Comparison of ENCODE assay signal across 17 cellular contexts in the genomic region with DNA sequence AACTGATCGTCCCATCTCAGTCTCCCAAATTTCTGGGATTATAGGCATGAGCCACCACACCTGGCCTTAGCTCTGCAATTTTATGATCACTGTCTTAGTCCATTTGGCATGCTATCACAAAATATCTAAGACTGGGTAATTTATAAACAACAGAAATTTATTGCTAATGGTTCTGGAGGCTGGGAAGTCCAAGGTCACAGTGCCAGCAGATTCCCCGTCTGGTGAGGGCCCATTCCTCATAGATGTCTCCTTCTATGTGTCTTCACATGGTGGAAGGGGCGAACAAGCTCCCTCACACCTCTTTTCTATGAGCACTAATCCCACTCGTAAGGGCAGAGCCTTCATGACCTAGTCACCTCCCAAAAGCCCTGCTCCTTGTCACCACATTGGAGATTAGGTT. TPM values are rescaled to one million over a fixed set of nuclear protein-coding genes. Genes with fewer than 3 reads are reported as not detected.
DNase-seq lines count a peak whose midpoint lies in the region; ATAC-seq and TF ChIP-seq lines count a peak whose summit lies in the region.
"Had no signal": no experiment of that assay in that cellular context is flagged by ENCODE, and none has a peak within 500 bp of the region (broad histone marks: within the 10 kb centered on the region; RNA-seq: fewer than 3 reads in every experiment).

No MANE protein-coding gene starts in this region.

- no peaks in the 10 kb centered on the region for H3K79me2 ChIP-seq in GM23338 (replicated peaks; ENCODE audit: insufficient read depth)

- H3K4me2 ChIP-seq in GM23338 = no peak overlapping the region
- H3K4me2 ChIP-seq: BLaER1 had no signal

- H3K36me3 Mint-ChIP-seq in GM23338 (ENCODE audit: low read depth) (no peaks in the 10 kb centered on the region), neural crest cell (ENCODE audit: low read depth) (no peaks in the 10 kb centered on the region), progenitor cell of endocrine pancreas (ENCODE audit: insufficient read depth) (no peaks in the 10 kb centered on the region)
- H3K36me3 Mint-ChIP-seq: CD14-positive monocyte; CD8-positive, alpha-beta T cell had no signal

- no peaks in the 10 kb centered on the region for H4K20me1 ChIP-seq in GM23338 (replicated peaks; ENCODE audit: insufficient read depth)
- H4K20me1 ChIP-seq: BLaER1 had no signal

- no peak for DNase-seq in GM23338 (ENCODE audit: low spot score)
- peak in 1 of 7 donors; percentile 43 for DNase-seq in adrenal gland
- no peak for DNase-seq in neural crest cell (ENCODE audit: low read depth, low spot score)
- DNase-seq in progenitor cell of endocrine pancreas (ENCODE audit: low spot score, unreplicated experiment) = no peak
- DNase-seq in mesenteric fat pad (ENCODE audit: low spot score) = no peak
- no peak for DNase-seq in epidermal melanocyte (ENCODE audit: insufficient read length, low spot score)
- no peak for DNase-seq in SIG-M5 (lab: John Stamatoyannopoulos, UW)
- DNase-seq: 8988T; CD8-positive, alpha-beta T cell; DMS 273 treated with DMSO at 0.1 percent for 48 hours; DMS53; DND-41; EL; H9 had no signal

- H3K4me1 Mint-ChIP-seq in GM23338 = peaks cover 9% of the 10 kb centered on the region
- H3K4me1 Mint-ChIP-seq in neural crest cell = peaks cover 23% of the 10 kb centered on the region
- peaks cover 25% of the 10 kb centered on the region for H3K4me1 Mint-ChIP-seq in progenitor cell of endocrine pancreas (ENCODE audit: low read depth)

- H3K27me3 ChIP-seq in GM23338 (ENCODE audit: insufficient read depth) = no peaks in the 10 kb centered on the region
- H3K27me3 ChIP-seq in adrenal gland = no peaks in the 10 kb centered on the region
- H3K27me3 ChIP-seq: BLaER1 had no signal

- no peak for ATAC-seq in GM23338
- ATAC-seq: CD8-positive, alpha-beta T cell; GM12878 had no signal

- WGBS in adrenal gland, 4 donors = 45 to 77% (median 69%) methylated on average over 2 to 4 of the region's 4 CpGs

- no peak overlapping the region for H2AFZ ChIP-seq in GM23338

- 0 out of 2 replicates have a peak, but pooled peaks cover 3% of the 10 kb centered on the region for H3K9me2 ChIP-seq in GM23338 (ENCODE audit: insufficient read depth)

- H3K4me1 ChIP-seq in GM23338 (ENCODE audit: insufficient read depth) (peaks cover 9% of the 10 kb centered on the region; the same call in 1 of the 2 replicates), adrenal gland (replicated peaks in 1 of 2) (peaks cover 5 to 24% of the 10 kb centered on the region in 2 donors)
- H3K4me1 ChIP-seq: BLaER1 had no signal

- intact Hi-C loops in adrenal gland (cut with DNase I) = no loop called here

- TF ChIP-seq CTCF in GM23338 (conservative IDR thresholded peaks at IDR 0.05; ENCODE audit: low read depth in 2 of 2) (no peak), adrenal gland (IDR thresholded peaks at IDR 0.05) (no peak), neural crest cell (conservative IDR thresholded peaks at IDR 0.05) (no peak), progenitor cell of endocrine pancreas (IDR thresholded peaks at IDR 0.05; ENCODE audit: unreplicated experiment) (no peak)

- H3K4me3 Mint-ChIP-seq in GM23338 (no peak overlapping the region), neural crest cell (no peak overlapping the region), progenitor cell of endocrine pancreas (ENCODE audit: low read depth) (no peak overlapping the region)
- H3K4me3 Mint-ChIP-seq: CD14-positive monocyte; CD8-positive, alpha-beta T cell; H9 had no signal

- TF ChIP-seq POLR2A in adrenal gland (IDR thresholded peaks at IDR 0.05) = no peak

- 0 out of 2 replicates have a peak overlapping the region, but pooled peaks have one; percentile 78 for H3K27ac Mint-ChIP-seq in GM23338
- H3K27ac Mint-ChIP-seq in neural crest cell (ENCODE audit: unreplicated experiment) = peak overlapping the region; percentile 7
- H3K27ac Mint-ChIP-seq in progenitor cell of endocrine pancreas = peak overlapping the region; percentile 63
- H3K27ac Mint-ChIP-seq: CD14-positive monocyte; CD8-positive, alpha-beta T cell; H9 had no signal

- H3K27ac ChIP-seq in GM23338 (ENCODE audit: low read depth) (no peak overlapping the region), adrenal gland (peak overlapping the region; percentile 6 to 73 (median 66))
- H3K27ac ChIP-seq: BLaER1 had no signal

- H3K9me3 ChIP-seq in adrenal gland (replicated peaks in 1 of 3) = no peaks in the 10 kb centered on the region
- H3K9me3 ChIP-seq: BLaER1 had no signal

- H3K36me3 ChIP-seq in GM23338 (ENCODE audit: insufficient read depth) (no peaks in the 10 kb centered on the region), adrenal gland (replicated peaks in 1 of 2) (no peaks in the 10 kb centered on the region)
- H3K36me3 ChIP-seq: BLaER1 had no signal

- no peaks in the 10 kb centered on the region for H3K9me3 Mint-ChIP-seq in GM23338
- no peaks in the 10 kb centered on the region for H3K9me3 Mint-ChIP-seq in neural crest cell
- no peaks in the 10 kb centered on the region for H3K9me3 Mint-ChIP-seq in progenitor cell of endocrine pancreas (ENCODE audit: low read depth)
- H3K9me3 Mint-ChIP-seq: CD8-positive, alpha-beta T cell; H9 had no signal

- H3K27me3 Mint-ChIP-seq in GM23338 (ENCODE audit: insufficient read depth, low read depth, poor library complexity) (peaks cover 15% of the 10 kb centered on the region), neural crest cell (ENCODE audit: low read depth) (no peaks in the 10 kb centered on the region), progenitor cell of endocrine pancreas (no peaks in the 10 kb centered on the region)

- H3K4me3 ChIP-seq in GM23338 (no peak overlapping the region), adrenal gland (no peak overlapping the region)
- H3K4me3 ChIP-seq: BLaER1, GM12878 had no signal

- H3F3A ChIP-seq in GM23338 (replicated peaks; ENCODE audit: low read depth) = no peaks in the 10 kb centered on the region

TF ChIP-seq in GM23338, 12 proteins besides CTCF, POLR2A, EP300 and RAD21 (continues in another document):
- TF ChIP-seq POLR2AphosphoS5 (IDR thresholded peaks at IDR 0.05; ENCODE audit: low read depth) (no peak), EZH2 (IDR thresholded peaks at IDR 0.05; ENCODE audit: low read depth, unreplicated experiment) (no peak)
- TF ChIP-seq, protein P1, sequence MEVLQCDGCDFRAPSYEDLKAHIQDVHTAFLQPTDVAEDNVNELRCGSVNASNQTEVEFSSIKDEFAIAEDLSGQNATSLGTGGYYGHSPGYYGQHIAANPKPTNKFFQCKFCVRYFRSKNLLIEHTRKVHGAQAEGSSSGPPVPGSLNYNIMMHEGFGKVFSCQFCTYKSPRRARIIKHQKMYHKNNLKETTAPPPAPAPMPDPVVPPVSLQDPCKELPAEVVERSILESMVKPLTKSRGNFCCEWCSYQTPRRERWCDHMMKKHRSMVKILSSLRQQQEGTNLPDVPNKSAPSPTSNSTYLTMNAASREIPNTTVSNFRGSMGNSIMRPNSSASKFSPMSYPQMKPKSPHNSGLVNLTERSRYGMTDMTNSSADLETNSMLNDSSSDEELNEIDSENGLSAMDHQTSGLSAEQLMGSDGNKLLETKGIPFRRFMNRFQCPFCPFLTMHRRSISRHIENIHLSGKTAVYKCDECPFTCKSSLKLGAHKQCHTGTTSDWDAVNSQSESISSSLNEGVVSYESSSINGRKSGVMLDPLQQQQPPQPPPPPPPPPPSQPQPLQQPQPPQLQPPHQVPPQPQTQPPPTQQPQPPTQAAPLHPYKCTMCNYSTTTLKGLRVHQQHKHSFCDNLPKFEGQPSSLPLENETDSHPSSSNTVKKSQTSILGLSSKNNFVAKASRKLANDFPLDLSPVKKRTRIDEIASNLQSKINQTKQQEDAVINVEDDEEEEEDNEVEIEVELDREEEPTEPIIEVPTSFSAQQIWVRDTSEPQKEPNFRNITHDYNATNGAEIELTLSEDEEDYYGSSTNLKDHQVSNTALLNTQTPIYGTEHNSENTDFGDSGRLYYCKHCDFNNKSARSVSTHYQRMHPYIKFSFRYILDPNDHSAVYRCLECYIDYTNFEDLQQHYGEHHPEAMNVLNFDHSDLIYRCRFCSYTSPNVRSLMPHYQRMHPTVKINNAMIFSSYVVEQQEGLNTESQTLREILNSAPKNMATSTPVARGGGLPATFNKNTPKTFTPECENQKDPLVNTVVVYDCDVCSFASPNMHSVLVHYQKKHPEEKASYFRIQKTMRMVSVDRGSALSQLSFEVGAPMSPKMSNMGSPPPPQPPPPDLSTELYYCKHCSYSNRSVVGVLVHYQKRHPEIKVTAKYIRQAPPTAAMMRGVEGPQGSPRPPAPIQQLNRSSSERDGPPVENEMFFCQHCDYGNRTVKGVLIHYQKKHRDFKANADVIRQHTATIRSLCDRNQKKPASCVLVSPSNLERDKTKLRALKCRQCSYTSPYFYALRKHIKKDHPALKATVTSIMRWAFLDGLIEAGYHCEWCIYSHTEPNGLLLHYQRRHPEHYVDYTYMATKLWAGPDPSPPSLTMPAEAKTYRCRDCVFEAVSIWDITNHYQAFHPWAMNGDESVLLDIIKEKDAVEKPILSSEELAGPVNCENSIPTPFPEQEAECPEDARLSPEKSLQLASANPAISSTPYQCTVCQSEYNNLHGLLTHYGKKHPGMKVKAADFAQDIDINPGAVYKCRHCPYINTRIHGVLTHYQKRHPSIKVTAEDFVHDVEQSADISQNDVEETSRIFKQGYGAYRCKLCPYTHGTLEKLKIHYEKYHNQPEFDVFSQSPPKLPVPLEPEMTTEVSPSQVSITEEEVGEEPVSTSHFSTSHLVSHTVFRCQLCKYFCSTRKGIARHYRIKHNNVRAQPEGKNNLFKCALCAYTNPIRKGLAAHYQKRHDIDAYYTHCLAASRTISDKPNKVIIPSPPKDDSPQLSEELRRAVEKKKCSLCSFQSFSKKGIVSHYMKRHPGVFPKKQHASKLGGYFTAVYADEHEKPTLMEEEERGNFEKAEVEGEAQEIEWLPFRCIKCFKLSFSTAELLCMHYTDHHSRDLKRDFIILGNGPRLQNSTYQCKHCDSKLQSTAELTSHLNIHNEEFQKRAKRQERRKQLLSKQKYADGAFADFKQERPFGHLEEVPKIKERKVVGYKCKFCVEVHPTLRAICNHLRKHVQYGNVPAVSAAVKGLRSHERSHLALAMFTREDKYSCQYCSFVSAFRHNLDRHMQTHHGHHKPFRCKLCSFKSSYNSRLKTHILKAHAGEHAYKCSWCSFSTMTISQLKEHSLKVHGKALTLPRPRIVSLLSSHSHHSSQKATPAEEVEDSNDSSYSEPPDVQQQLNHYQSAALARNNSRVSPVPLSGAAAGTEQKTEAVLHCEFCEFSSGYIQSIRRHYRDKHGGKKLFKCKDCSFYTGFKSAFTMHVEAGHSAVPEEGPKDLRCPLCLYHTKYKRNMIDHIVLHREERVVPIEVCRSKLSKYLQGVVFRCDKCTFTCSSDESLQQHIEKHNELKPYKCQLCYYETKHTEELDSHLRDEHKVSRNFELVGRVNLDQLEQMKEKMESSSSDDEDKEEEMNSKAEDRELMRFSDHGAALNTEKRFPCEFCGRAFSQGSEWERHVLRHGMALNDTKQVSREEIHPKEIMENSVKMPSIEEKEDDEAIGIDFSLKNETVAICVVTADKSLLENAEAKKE (CRISPR knock-in tag; IDR thresholded peaks at IDR 0.05) = no peak

RNA-seq across cellular contexts. Expression of a gene that starts 55.3 kb away (rescaled TPM):
- 76.9 and 103 TPM in 2 replicates for total RNA-seq in GM23338 (2014; rRNA removed; shearing (Covaris generic))
- polyA plus RNA-seq in GM23338 (2016; fragmentation: Nextera tagmentation; extraction: Ambion mirVana) (36.7 and 52.9 TPM in 2 replicates), adrenal gland (1 to 10 TPM; 1.5 to 3.2 (median 3.2) TPM)
- total RNA-seq in adrenal gland (1 to 10 TPM; 1.3 to 7.3 (median 2.3) TPM), neural crest cell (67.3 and 69.6 TPM in 2 replicates), progenitor cell of endocrine pancreas (26.5 and 28.4 TPM in 2 replicates), mesenteric fat pad (1.2 TPM)

Comparison
In these comparisons a context has a peak if more than half of its experiments do, and no peak if none do; other contexts are left out.
1. H3K27ac Mint-ChIP-seq: peak in every context shown above with its lines; median percentile 78 in GM23338; 63 in progenitor cell of endocrine pancreas; 7 in neural crest cell.